In the genomic region with DNA sequence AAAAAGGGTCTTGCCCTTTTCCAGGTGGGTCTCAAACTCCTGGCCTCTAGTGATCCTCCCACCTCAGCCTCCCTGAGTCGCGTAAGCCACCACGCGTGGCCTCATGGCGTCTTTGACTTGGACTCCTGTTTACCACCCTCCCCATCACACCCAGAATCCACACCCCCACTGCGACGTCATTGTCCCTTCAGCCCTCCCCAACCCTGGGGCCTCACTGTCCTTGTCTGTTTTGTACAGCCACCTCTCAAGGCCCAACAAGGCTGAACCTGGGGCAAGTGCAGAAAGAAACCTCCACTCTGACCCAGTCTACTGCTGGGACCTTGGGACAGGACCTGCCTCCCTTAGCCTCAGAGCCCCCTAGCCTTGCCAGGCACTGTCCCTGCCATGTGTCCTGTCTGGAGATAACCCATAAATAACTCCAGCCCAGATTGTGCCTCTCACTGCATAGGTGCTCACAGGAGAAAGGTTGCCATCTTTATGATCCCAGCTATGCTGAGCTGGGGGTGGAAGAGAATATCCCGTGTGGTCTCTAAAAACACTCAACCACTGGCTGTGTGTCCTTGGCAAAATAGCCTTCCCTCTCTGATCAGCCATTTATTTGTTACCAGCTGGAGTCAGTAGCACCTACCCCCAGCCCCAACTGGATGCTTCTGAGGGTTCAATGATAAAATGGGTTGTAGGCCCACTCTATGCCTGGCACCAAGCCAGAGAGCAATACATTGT, we compare ENCODE assay signal across 12 cellular contexts. TPM values are rescaled to one million over a fixed set of nuclear protein-coding genes. Genes with fewer than 3 reads are reported as not detected.
DNase-seq lines count a peak whose midpoint lies in the region; ATAC-seq and TF ChIP-seq lines count a peak whose summit lies in the region.
"Had no signal": no experiment of that assay in that cellular context is flagged by ENCODE, and none has a peak within 500 bp of the region (broad histone marks: within the 10 kb centered on the region; RNA-seq: fewer than 3 reads in every experiment).

No MANE protein-coding gene starts in this region.

- H3K27ac ChIP-seq in foreskin keratinocyte: no peak overlapping the region
- H3K27ac ChIP-seq: cardiac muscle cell had no signal

- peak overlapping the region; percentile 78 to 85 for H3K27ac Mint-ChIP-seq in effector memory CD8-positive, alpha-beta T cell
- H3K27ac Mint-ChIP-seq in stimulated activated effector memory CD8-positive, alpha-beta T cell treated with anti-CD3 and anti-CD28 coated beads, Interleukin-12 subunit alpha, Interleukin-12 subunit beta, amount 100 ng/mL, for 72 hours: peak overlapping the region; percentile 87

- H3K4me1 ChIP-seq in foreskin keratinocyte: no peaks in the 10 kb centered on the region

- peaks cover 16 to 18% of the 10 kb centered on the region in 2 donors for H3K4me1 Mint-ChIP-seq in effector memory CD8-positive, alpha-beta T cell (ENCODE audit: low read depth in 2 of 2)
- peaks cover 27% of the 10 kb centered on the region for H3K4me1 Mint-ChIP-seq in stimulated activated effector memory CD8-positive, alpha-beta T cell treated with anti-CD3 and anti-CD28 coated beads, Interleukin-12 subunit alpha, Interleukin-12 subunit beta, amount 100 ng/mL, for 72 hours

- ATAC-seq in effector memory CD8-positive, alpha-beta T cell (replicated peaks): no peak
- no peak for ATAC-seq in stimulated activated effector memory CD8-positive, alpha-beta T cell treated with anti-CD3 and anti-CD28 coated beads, Interleukin-12 subunit alpha, Interleukin-12 subunit beta, amount 100 ng/mL, for 72 hours
- no peak for ATAC-seq in HG03565 (IDR thresholded peaks at IDR 0.05; ENCODE audit: unreplicated experiment)
- no peak for ATAC-seq in foreskin keratinocyte

- no peak for TF ChIP-seq RAD21 in Ishikawa (IDR thresholded peaks at IDR 0.05; ENCODE audit: low read depth)

- H3K27me3 ChIP-seq in GM06990 (replicated peaks; ENCODE audit: control insufficient read depth, insufficient read depth, low read length) (no peaks in the 10 kb centered on the region), foreskin keratinocyte (no peaks in the 10 kb centered on the region)

- H3K36me3 Mint-ChIP-seq in effector memory CD8-positive, alpha-beta T cell (ENCODE audit: insufficient read depth): peaks cover 16% of the 10 kb centered on the region
- H3K36me3 Mint-ChIP-seq in stimulated activated effector memory CD8-positive, alpha-beta T cell treated with anti-CD3 and anti-CD28 coated beads, Interleukin-12 subunit alpha, Interleukin-12 subunit beta, amount 100 ng/mL, for 72 hours: peaks cover 30% of the 10 kb centered on the region

- DNase-seq in GM06990 (ENCODE audit: extremely low read depth, insufficient read length): peak; percentile 68
- no peak for DNase-seq in effector memory CD8-positive, alpha-beta T cell
- DNase-seq in stimulated activated effector memory CD8-positive, alpha-beta T cell treated with anti-CD3 and anti-CD28 coated beads, Interleukin-12 subunit alpha, Interleukin-12 subunit beta, amount 100 ng/mL, for 72 hours (ENCODE audit: low spot score in 2 of 2): no peak
- DNase-seq in NCI-H2107 treated with DMSO at 0.1 percent for 48 hours (lab: John Stamatoyannopoulos, UW; ENCODE audit: unreplicated experiment): no peak
- no peak for DNase-seq in foreskin keratinocyte
- DNase-seq: DMS79 treated with DMSO at 0.1 percent for 48 hours, IMR-90, NCI-H2081 treated with DMSO at 0.1 percent for 48 hours, OCI-M1 had no signal

- no peak overlapping the region for H3K4me3 Mint-ChIP-seq in effector memory CD8-positive, alpha-beta T cell
- H3K4me3 Mint-ChIP-seq in stimulated activated effector memory CD8-positive, alpha-beta T cell treated with anti-CD3 and anti-CD28 coated beads, Interleukin-12 subunit alpha, Interleukin-12 subunit beta, amount 100 ng/mL, for 72 hours: no peak overlapping the region

- TF ChIP-seq EP300 in Ishikawa (IDR thresholded peaks at IDR 0.05; ENCODE audit: borderline replicate concordance): no peak

- no peak overlapping the region for H3K4me3 ChIP-seq in GM06990 (replicated peaks; ENCODE audit: low read depth, low read length)
- H3K4me3 ChIP-seq: cardiac muscle cell had no signal

- H3K9me3 Mint-ChIP-seq in effector memory CD8-positive, alpha-beta T cell: no peaks in the 10 kb centered on the region
- H3K9me3 Mint-ChIP-seq in stimulated activated effector memory CD8-positive, alpha-beta T cell treated with anti-CD3 and anti-CD28 coated beads, Interleukin-12 subunit alpha, Interleukin-12 subunit beta, amount 100 ng/mL, for 72 hours: no peaks in the 10 kb centered on the region

- H3K36me3 ChIP-seq in GM06990 (ENCODE audit: control insufficient read depth, insufficient read depth, low read length): peaks cover 10% of the 10 kb centered on the region

- no peaks in the 10 kb centered on the region for H3K27me3 Mint-ChIP-seq in effector memory CD8-positive, alpha-beta T cell

- TF ChIP-seq CTCF in GM06990 (IDR thresholded peaks at IDR 0.05; ENCODE audit: insufficient read depth, low read length, poor library complexity, severe bottlenecking): no peak
- no peak for TF ChIP-seq CTCF in foreskin keratinocyte (conservative IDR thresholded peaks at IDR 0.05)

TF ChIP-seq in Ishikawa, 13 proteins besides CTCF, POLR2A, EP300 and RAD21:
- peak; percentile 40 for TF ChIP-seq NFIC (IDR thresholded peaks at IDR 0.05)
- TF ChIP-seq TEAD4 (IDR thresholded peaks at IDR 0.05): no peak
- no peak for TF ChIP-seq FOXM1 (IDR thresholded peaks at IDR 0.05; ENCODE audit: borderline replicate concordance, low read depth)
- TF ChIP-seq, protein P1, sequence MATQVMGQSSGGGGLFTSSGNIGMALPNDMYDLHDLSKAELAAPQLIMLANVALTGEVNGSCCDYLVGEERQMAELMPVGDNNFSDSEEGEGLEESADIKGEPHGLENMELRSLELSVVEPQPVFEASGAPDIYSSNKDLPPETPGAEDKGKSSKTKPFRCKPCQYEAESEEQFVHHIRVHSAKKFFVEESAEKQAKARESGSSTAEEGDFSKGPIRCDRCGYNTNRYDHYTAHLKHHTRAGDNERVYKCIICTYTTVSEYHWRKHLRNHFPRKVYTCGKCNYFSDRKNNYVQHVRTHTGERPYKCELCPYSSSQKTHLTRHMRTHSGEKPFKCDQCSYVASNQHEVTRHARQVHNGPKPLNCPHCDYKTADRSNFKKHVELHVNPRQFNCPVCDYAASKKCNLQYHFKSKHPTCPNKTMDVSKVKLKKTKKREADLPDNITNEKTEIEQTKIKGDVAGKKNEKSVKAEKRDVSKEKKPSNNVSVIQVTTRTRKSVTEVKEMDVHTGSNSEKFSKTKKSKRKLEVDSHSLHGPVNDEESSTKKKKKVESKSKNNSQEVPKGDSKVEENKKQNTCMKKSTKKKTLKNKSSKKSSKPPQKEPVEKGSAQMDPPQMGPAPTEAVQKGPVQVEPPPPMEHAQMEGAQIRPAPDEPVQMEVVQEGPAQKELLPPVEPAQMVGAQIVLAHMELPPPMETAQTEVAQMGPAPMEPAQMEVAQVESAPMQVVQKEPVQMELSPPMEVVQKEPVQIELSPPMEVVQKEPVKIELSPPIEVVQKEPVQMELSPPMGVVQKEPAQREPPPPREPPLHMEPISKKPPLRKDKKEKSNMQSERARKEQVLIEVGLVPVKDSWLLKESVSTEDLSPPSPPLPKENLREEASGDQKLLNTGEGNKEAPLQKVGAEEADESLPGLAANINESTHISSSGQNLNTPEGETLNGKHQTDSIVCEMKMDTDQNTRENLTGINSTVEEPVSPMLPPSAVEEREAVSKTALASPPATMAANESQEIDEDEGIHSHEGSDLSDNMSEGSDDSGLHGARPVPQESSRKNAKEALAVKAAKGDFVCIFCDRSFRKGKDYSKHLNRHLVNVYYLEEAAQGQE (IDR thresholded peaks at IDR 0.05; ENCODE audit: low read depth): no peak
- TF ChIP-seq, protein P2, sequence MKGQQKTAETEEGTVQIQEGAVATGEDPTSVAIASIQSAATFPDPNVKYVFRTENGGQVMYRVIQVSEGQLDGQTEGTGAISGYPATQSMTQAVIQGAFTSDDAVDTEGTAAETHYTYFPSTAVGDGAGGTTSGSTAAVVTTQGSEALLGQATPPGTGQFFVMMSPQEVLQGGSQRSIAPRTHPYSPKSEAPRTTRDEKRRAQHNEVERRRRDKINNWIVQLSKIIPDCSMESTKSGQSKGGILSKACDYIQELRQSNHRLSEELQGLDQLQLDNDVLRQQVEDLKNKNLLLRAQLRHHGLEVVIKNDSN (IDR thresholded peaks at IDR 0.05): no peak
- no peak for TF ChIP-seq CEBPB (IDR thresholded peaks at IDR 0.05)
- no peak for TF ChIP-seq TCF12 (IDR thresholded peaks at IDR 0.05; ENCODE audit: low read depth)

RNA-seq across cellular contexts. Expression of gene IFI30, which starts 1.8 kb away (rescaled TPM):
- total RNA-seq in foreskin keratinocyte: 22.0 and 22.7 TPM in 2 replicates
- polyA plus RNA-seq in foreskin keratinocyte: 31.7 and 32.6 TPM in 2 replicates
- polyA plus RNA-seq: cardiac muscle cell had no signal

RNA-seq across cellular contexts. Expression of gene PIK3R2, which starts 18.8 kb away (rescaled TPM):
- 24.2 and 26.0 TPM in 2 replicates for total RNA-seq in foreskin keratinocyte
- 23.7 and 24.1 TPM in 2 replicates for polyA plus RNA-seq in foreskin keratinocyte

RNA-seq across cellular contexts. Expression of gene MPV17L2, which starts 21.3 kb away (rescaled TPM):
- total RNA-seq in foreskin keratinocyte: 24.5 and 26.9 TPM in 2 replicates
- 37.0 and 39.4 TPM in 2 replicates for polyA plus RNA-seq in foreskin keratinocyte

RNA-seq across cellular contexts. Expression of gene RAB3A, which starts 32.1 kb away (rescaled TPM):
- total RNA-seq in foreskin keratinocyte: 0.68 and 0.85 TPM in 2 replicates
- polyA plus RNA-seq in foreskin keratinocyte: 0.84 and 1.5 TPM in 2 replicates

RNA-seq across cellular contexts. Expression of gene PDE4C, which starts 54.5 kb away (rescaled TPM):
- total RNA-seq in foreskin keratinocyte: not detected in 2 replicates
- polyA plus RNA-seq in foreskin keratinocyte: not detected in 2 replicates
